8 cellular contexts compared by ENCODE assay signal in genomic region chrX:71492086-71493065, GRCh38. TPM values are rescaled to one million over a fixed set of nuclear protein-coding genes. Genes with fewer than 3 reads are reported as not detected.
DNase-seq lines count a peak whose midpoint lies in the region; ATAC-seq and TF ChIP-seq lines count a peak whose summit lies in the region.

No MANE protein-coding gene starts in this region.

- no peak for TF ChIP-seq CTCF in prostate gland (IDR thresholded peaks at IDR 0.05)

- DNase-seq in LHCN-M2 (ENCODE audit: low read depth), result peak; percentile 5
- peak; percentile 8 for DNase-seq in activated T-cell treated with anti-CD3 and anti-CD28 coated beads for 1 hour (ENCODE audit: low read depth)
- DNase-seq in fibroblast of peridontal ligament (ENCODE audit: extremely low read depth), result peak; percentile 51
- DNase-seq in prostate gland (ENCODE audit: low spot score), result peak; percentile 8
- DNase-seq in aorta, result peak; percentile 70 to 85
- no peak for DNase-seq in NCI-H1105 (lab: John Stamatoyannopoulos, UW)

- no peaks in the 10 kb centered on the region for H3K9me3 ChIP-seq in prostate gland
- no peaks in the 10 kb centered on the region for H3K9me3 ChIP-seq in aorta (ENCODE audit: control insufficient read depth, low read length)

- H3K36me3 ChIP-seq in prostate gland (no peaks in the 10 kb centered on the region), aorta (ENCODE audit: control insufficient read depth in 1 of 2, insufficient read depth in 2 of 2, low read length in 1 of 2) (no peaks in the 10 kb centered on the region)

- WGBS in prostate gland, result 24% methylated on average over 25 of the region's 83 CpGs
- WGBS in aorta, 2 donors, result 4 to 34% methylated on average over 80 to 83 of the region's 83 CpGs

- intact Hi-C loops in prostate gland (cut with DNase I), result no loop called here
- intact Hi-C loops in aorta (cut with DNase I), result no loop called here

- no peak overlapping the region for H3K27ac ChIP-seq in prostate gland
- no peak overlapping the region for H3K27ac ChIP-seq in aorta (ENCODE audit: low read depth in 1 of 2, low read length in 2 of 2)

- ATAC-seq in GM18502 (IDR thresholded peaks at IDR 0.05; ENCODE audit: poor library complexity, unreplicated experiment), result peak; percentile 64
- ATAC-seq in aorta (ENCODE audit: low FRiP score), result peak; percentile 86
- no peak for ATAC-seq in GM21367 (IDR thresholded peaks at IDR 0.05; ENCODE audit: unreplicated experiment)

- H3K4me3 ChIP-seq in prostate gland (peak overlapping the region; percentile 32 to 38), aorta (ENCODE audit: low read length in 2 of 2) (peak overlapping the region; percentile 24 to 28)

- no peak for TF ChIP-seq POLR2A in prostate gland (IDR thresholded peaks at IDR 0.05)

- no peaks in the 10 kb centered on the region for H3K4me1 ChIP-seq in prostate gland (replicated peaks)
- H3K4me1 ChIP-seq in aorta (ENCODE audit: control insufficient read depth in 1 of 2, insufficient read depth in 2 of 2, low read length in 2 of 2), result no peaks in the 10 kb centered on the region

- H3K27me3 ChIP-seq in prostate gland (replicated peaks; ENCODE audit: insufficient read depth) (no peaks in the 10 kb centered on the region), aorta (ENCODE audit: control insufficient read depth in 1 of 2, insufficient read depth in 2 of 2, low read length in 1 of 2) (no peaks in the 10 kb centered on the region)

RNA-seq across cellular contexts. Expression of gene OGT, which starts 40.5 kb away (rescaled TPM):
- total RNA-seq in LHCN-M2 (2014; rRNA removed), result 48.3 and 55.3 TPM in 2 replicates
- polyA plus RNA-seq in LHCN-M2 (2012), result 15.5 TPM
- 100 to 1,000 TPM in 1 of 2 donors, 10 to 100 TPM in 1; 68.0 to 126 TPM for total RNA-seq in prostate gland
- 100 to 1,000 TPM; 188 to 272 TPM for total RNA-seq in aorta
- polyA plus RNA-seq in aorta, result 100 to 1,000 TPM in 1 of 2 donors, 10 to 100 TPM in 1; 10.1 to 107 TPM
